8 cellular contexts compared by ENCODE assay signal in the genomic region with DNA sequence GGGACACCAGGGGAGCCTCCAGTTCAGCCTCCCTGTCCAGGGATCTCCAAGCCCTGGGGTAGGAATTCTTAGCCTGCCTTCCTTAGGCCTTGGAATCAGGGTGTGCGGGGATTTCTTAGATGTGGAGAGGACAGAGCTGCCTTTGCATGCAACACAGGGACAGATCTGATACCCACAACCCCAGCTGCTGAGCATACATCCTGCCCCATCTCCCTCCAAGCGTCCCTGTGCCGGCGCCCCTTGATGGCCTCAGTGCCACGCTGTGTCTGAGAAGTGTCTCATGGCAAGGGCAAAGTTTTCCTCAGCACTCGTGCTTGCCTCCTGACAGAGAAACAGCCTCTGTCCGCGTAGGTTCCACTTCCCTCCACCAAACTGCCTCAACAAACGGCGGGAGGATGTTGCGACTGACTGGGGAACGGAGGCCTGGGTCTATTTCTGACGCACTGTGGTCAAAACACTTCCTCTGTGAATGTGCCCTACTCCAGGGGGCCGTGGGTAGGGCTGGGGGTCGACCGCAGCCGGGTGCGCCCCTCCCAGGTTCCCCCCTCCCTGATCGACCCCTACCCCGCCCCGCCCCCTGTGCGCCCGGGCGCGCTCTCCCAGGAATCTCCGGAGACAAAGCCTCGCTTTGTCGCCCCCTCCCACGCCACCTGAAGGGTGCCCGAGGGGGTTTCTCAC. TPM values are rescaled to one million over a fixed set of nuclear protein-coding genes. Genes with fewer than 3 reads are reported as not detected.
A peak's percentile ranks its signal among the peaks of the same experiment; 100 is the strongest.
DNase-seq lines count a peak whose midpoint lies in the region; ATAC-seq, FAIRE-seq and TF ChIP-seq lines count a peak whose summit lies in the region.

No MANE protein-coding gene starts in this region.

- POLR2A ChIA-PET in Caco-2 (lab: Charles Lee), result no interaction called here

- TF ChIP-seq CTCF in Caco-2 (IDR thresholded peaks at IDR 0.05; ENCODE audit: insufficient read depth in 1 of 2, low read depth in 1 of 2, low read length in 1 of 2, severe bottlenecking in 1 of 2, unreplicated experiment in 1 of 2) (no peak), LNCaP clone FGC (IDR thresholded peaks at IDR 0.05; ENCODE audit: control insufficient read depth, extremely low read depth, insufficient read depth) (no peak), D721Med (IDR thresholded peaks at IDR 0.05; ENCODE audit: insufficient read depth, missing control alignments) (no peak)

- no peak for FAIRE-seq in D721Med (lab: Jason Lieb, UNC)

- H3K4me3 ChIP-seq in Caco-2 (ENCODE audit: low read depth, low read length) (peak overlapping the region; percentile 84), LNCaP clone FGC (ENCODE audit: low read depth, low read length) (peak overlapping the region; percentile 62)

- H3K4me1 Mint-ChIP-seq in Caco-2 (ENCODE audit: low read depth, unreplicated experiment), result no peaks in the 10 kb centered on the region
- H3K4me1 Mint-ChIP-seq in dendritic cell treated with granulocyte-macrophage colony-stimulating factor and Interleukin-4, amounts not matched to agents 40 ng/mL and 50 ng/mL, for 4 days (ENCODE audit: low read depth), result peaks cover 80% of the 10 kb centered on the region
- peaks cover 67% of the 10 kb centered on the region for H3K4me1 Mint-ChIP-seq in stimulated activated effector memory CD8-positive, alpha-beta T cell treated with anti-CD3 and anti-CD28 coated beads, Interleukin-12 subunit alpha, Interleukin-12 subunit beta, amount 100 ng/mL, for 72 hours

- peak; percentile 44 for ATAC-seq in GM21528 (IDR thresholded peaks at IDR 0.05; ENCODE audit: low FRiP score, unreplicated experiment)
- peak; percentile 66 for ATAC-seq in stimulated activated effector memory CD8-positive, alpha-beta T cell treated with anti-CD3 and anti-CD28 coated beads, Interleukin-12 subunit alpha, Interleukin-12 subunit beta, amount 100 ng/mL, for 72 hours

- CTCF ChIA-PET in Caco-2 (lab: Charles Lee), result no interaction called here

- H3K36me3 Mint-ChIP-seq in Caco-2 (ENCODE audit: insufficient read depth, unreplicated experiment), result peaks cover 2% of the 10 kb centered on the region
- peaks cover 60% of the 10 kb centered on the region for H3K36me3 Mint-ChIP-seq in dendritic cell treated with granulocyte-macrophage colony-stimulating factor and Interleukin-4, amounts not matched to agents 40 ng/mL and 50 ng/mL, for 4 days (ENCODE audit: low read depth)
- H3K36me3 Mint-ChIP-seq in stimulated activated effector memory CD8-positive, alpha-beta T cell treated with anti-CD3 and anti-CD28 coated beads, Interleukin-12 subunit alpha, Interleukin-12 subunit beta, amount 100 ng/mL, for 72 hours, result peaks cover 51% of the 10 kb centered on the region

- H3K9me3 Mint-ChIP-seq in Caco-2 (ENCODE audit: unreplicated experiment), result no peaks in the 10 kb centered on the region
- no peaks in the 10 kb centered on the region for H3K9me3 Mint-ChIP-seq in dendritic cell treated with granulocyte-macrophage colony-stimulating factor and Interleukin-4, amounts not matched to agents 40 ng/mL and 50 ng/mL, for 4 days
- H3K9me3 Mint-ChIP-seq in stimulated activated effector memory CD8-positive, alpha-beta T cell treated with anti-CD3 and anti-CD28 coated beads, Interleukin-12 subunit alpha, Interleukin-12 subunit beta, amount 100 ng/mL, for 72 hours, result no peaks in the 10 kb centered on the region

- no peaks in the 10 kb centered on the region for H3K27me3 ChIP-seq in Caco-2 (replicated peaks; ENCODE audit: control insufficient read depth, insufficient read depth, low read length)

- no peak for DNase-seq in Caco-2
- no peak for DNase-seq in LNCaP clone FGC (ENCODE audit: low read depth)
- DNase-seq in activated CD4-positive, alpha-beta T cell treated with anti-CD3 and anti-CD28 coated beads for 4 hours, result peak; percentile 58 to 70
- DNase-seq in midbrain (lab: John Stamatoyannopoulos, UW), result peak; percentile 32
- peak in 1 of 2 donors; percentile 49 for DNase-seq in stimulated activated effector memory CD8-positive, alpha-beta T cell treated with anti-CD3 and anti-CD28 coated beads, Interleukin-12 subunit alpha, Interleukin-12 subunit beta, amount 100 ng/mL, for 72 hours (ENCODE audit: low spot score in 2 of 2)
- DNase-seq in D721Med (ENCODE audit: insufficient read length, low spot score), result no peak

- H3K27ac Mint-ChIP-seq in Caco-2 (ENCODE audit: unreplicated experiment), result peak overlapping the region; percentile 76
- H3K27ac Mint-ChIP-seq in dendritic cell treated with granulocyte-macrophage colony-stimulating factor and Interleukin-4, amounts not matched to agents 40 ng/mL and 50 ng/mL, for 4 days, result peak overlapping the region; percentile 95
- H3K27ac Mint-ChIP-seq in stimulated activated effector memory CD8-positive, alpha-beta T cell treated with anti-CD3 and anti-CD28 coated beads, Interleukin-12 subunit alpha, Interleukin-12 subunit beta, amount 100 ng/mL, for 72 hours, result peak overlapping the region; percentile 97

- H3K36me3 ChIP-seq in Caco-2 (ENCODE audit: control insufficient read depth, insufficient read depth, low read length), result no peaks in the 10 kb centered on the region

- no peaks in the 10 kb centered on the region for H3K9me3 ChIP-seq in Caco-2

- BruUV-seq in Caco-2 (replicated peaks; lab: Mats Ljungman, UMichigan), result no TSS peak

- no peaks in the 10 kb centered on the region for H3K27me3 Mint-ChIP-seq in Caco-2 (ENCODE audit: insufficient read depth, unreplicated experiment)
- no peaks in the 10 kb centered on the region for H3K27me3 Mint-ChIP-seq in dendritic cell treated with granulocyte-macrophage colony-stimulating factor and Interleukin-4, amounts not matched to agents 40 ng/mL and 50 ng/mL, for 4 days

- H3K4me1 ChIP-seq in Caco-2, result peaks cover 13% of the 10 kb centered on the region

- intact Hi-C loops in Caco-2 (cut with micrococcal nuclease; ENCODE audit: unreplicated experiment), result loop anchor here (2.0 kb wide), 1 partner anchor 14 kb away; the partner anchor contains the start of genes PPIL6 and SMPD2
- intact Hi-C loops in dendritic cell treated with granulocyte-macrophage colony-stimulating factor and Interleukin-4, amounts not matched to agents 40 ng/mL and 50 ng/mL, for 4 days (cut with micrococcal nuclease), result loop anchor here (2.0 kb wide), 2 partner anchors 14 to 28 kb away; partner anchors contain the start of genes PPIL6, SMPD2 and ZBTB24

- peak overlapping the region; percentile 99 for H3K4me3 Mint-ChIP-seq in Caco-2 (ENCODE audit: unreplicated experiment)
- peak overlapping the region; percentile 96 for H3K4me3 Mint-ChIP-seq in dendritic cell treated with granulocyte-macrophage colony-stimulating factor and Interleukin-4, amounts not matched to agents 40 ng/mL and 50 ng/mL, for 4 days
- peak overlapping the region; percentile 98 for H3K4me3 Mint-ChIP-seq in stimulated activated effector memory CD8-positive, alpha-beta T cell treated with anti-CD3 and anti-CD28 coated beads, Interleukin-12 subunit alpha, Interleukin-12 subunit beta, amount 100 ng/mL, for 72 hours

RNA-seq across cellular contexts. Expression of gene MICAL1, which starts 0.9 kb away (rescaled TPM):
- total RNA-seq in Caco-2 (2022), result 11.7 and 11.8 TPM in 2 replicates

RNA-seq across cellular contexts. Expression of gene SMPD2, which starts 14.1 kb away (rescaled TPM):
- total RNA-seq in Caco-2 (2022), result 12.3 and 12.8 TPM in 2 replicates

RNA-seq across cellular contexts. Expression of gene PPIL6, which starts 14.2 kb away (rescaled TPM):
- total RNA-seq in Caco-2 (2022), result 0.30 TPM in 1 of 2 replicates, not detected in the other

RNA-seq across cellular contexts. Expression of gene ZBTB24, which starts 28.4 kb away (rescaled TPM):
- total RNA-seq in Caco-2 (2022), result 9.2 and 10.3 TPM in 2 replicates

Comparison
In these comparisons a context has a peak if more than half of its experiments do, and no peak if none do; other contexts are left out.
1. DNase-seq: peak in activated CD4-positive, alpha-beta T cell treated with anti-CD3 and anti-CD28 coated beads for 4 hours (2 of 2) and midbrain (single experiment); none in Caco-2 (0 of 2), LNCaP clone FGC (single experiment) and D721Med (single experiment).
2. Peak in every context shown above with its lines, with median percentiles within 50 percentile points of each other: H3K27ac Mint-ChIP-seq and H3K4me3 Mint-ChIP-seq.